Comparison of ENCODE assay signal across 1 cellular context in the genomic region with DNA sequence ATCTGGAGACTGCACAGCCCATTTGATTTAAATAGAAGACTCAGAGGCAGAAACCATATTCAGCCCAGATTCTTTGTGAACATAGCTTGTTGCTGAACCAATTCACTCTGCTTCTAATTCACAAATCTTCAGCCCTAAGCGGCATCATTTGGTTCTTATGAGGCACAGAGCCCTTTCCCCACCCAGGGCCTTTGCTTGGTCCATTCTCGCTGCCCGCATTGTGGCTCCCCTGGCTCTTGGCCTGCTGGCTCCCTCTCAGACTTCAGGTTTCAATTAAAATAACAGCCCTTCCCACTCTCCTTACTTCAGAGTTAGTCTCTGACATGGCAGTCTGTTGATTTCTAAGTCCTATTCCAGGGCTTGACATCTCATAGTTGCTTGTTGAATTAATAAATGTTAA.
TF ChIP-seq lines count a peak whose summit lies in the region.

No MANE protein-coding gene starts in this region.

TF ChIP-seq in HEK293, 187 proteins besides CTCF, POLR2A, EP300 and RAD21 (continued from another document):
- no peak for TF ChIP-seq PATZ1 (tag by site-specific recombination; IDR thresholded peaks at IDR 0.05)
- no peak for TF ChIP-seq ZNF24 (tag by site-specific recombination; IDR thresholded peaks at IDR 0.05)
- TF ChIP-seq KLF1 (tag by site-specific recombination; IDR thresholded peaks at IDR 0.05), result no peak
- TF ChIP-seq GLIS2 (tag by site-specific recombination; IDR thresholded peaks at IDR 0.05), result no peak
